11 cellular contexts compared by ENCODE assay signal in the genomic region with DNA sequence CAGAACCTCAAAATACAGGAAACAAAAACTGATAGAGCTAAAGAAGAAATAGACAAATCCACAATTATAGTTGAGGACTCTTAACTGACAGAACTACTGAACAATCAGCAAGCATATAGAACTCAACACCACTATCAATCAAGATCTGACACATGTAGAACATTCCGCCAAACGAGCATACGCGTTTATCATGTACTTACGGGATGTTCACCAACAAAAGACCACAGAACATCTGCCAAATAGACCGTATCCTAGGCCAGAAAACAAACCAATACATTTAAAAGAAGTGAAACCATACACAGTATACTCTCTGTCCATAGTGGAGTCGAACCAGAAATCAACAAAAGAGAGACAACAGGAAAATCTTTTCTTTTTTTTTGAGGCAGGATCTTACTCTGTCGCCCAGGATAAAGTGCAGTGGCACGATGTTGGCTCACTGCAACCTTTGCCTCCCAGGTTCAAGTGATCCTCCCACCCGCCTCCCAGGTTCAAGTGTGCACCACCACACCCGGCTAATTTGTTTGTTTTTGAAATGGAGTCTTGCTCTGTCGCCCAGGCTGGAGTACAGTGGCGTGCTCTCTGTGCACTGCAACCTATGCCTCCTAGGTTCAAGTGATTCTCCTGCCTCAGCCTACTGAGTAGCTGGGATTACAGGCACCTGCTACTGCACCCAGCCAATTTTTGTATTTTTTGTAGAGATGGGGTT. TPM values are rescaled to one million over a fixed set of nuclear protein-coding genes. Genes with fewer than 3 reads are reported as not detected.
A peak's percentile ranks its signal among the peaks of the same experiment; 100 is the strongest.
DNase-seq lines count a peak whose midpoint lies in the region; ATAC-seq and TF ChIP-seq lines count a peak whose summit lies in the region.
"Had no signal": no experiment of that assay in that cellular context is flagged by ENCODE, and none has a peak within 500 bp of the region (broad histone marks: within the 10 kb centered on the region; RNA-seq: fewer than 3 reads in every experiment).

No MANE protein-coding gene starts in this region.

- peaks cover 38% of the 10 kb centered on the region for H3K36me3 ChIP-seq in PC-9 (ENCODE audit: low read depth)

- TF ChIP-seq CTCF in PC-9 (conservative IDR thresholded peaks at IDR 0.05), result no peak

- peaks cover 95% of the 10 kb centered on the region for H3K79me2 ChIP-seq in PC-9 (ENCODE audit: low read depth)

- CTCF ChIA-PET in PC-9 (lab: Charles Lee), result no interaction called here

- peaks cover 13% of the 10 kb centered on the region; the same call in 1 of the 2 replicates for H3F3A ChIP-seq in PC-9 (ENCODE audit: insufficient read depth, low read depth)

- DNase-seq in NOMO-1 treated with DMSO at 0.1 percent for 48 hours (lab: John Stamatoyannopoulos, UW; ENCODE audit: unreplicated experiment) (peak; percentile 67), NOMO-1 treated with dmso at 0.1 percent for 144 hours (lab: John Stamatoyannopoulos, UW; ENCODE audit: unreplicated experiment) (no peak), PC-9 (no peak), pulmonary artery endothelial cell (ENCODE audit: low read depth, low spot score) (peak; percentile 36), posterior vena cava (ENCODE audit: low spot score) (no peak), G401 (ENCODE audit: low spot score) (no peak), NCI-H345 treated with DMSO at 0.1 percent for 48 hours (lab: John Stamatoyannopoulos, UW; ENCODE audit: unreplicated experiment) (no peak)
- DNase-seq: activated T-cell treated with anti-CD3 and anti-CD28 coated beads, Interleukin-2, amount 50 U/mL, for 48 hours; hippocampal formation; NCI-H2107 had no signal

- no peaks in the 10 kb centered on the region for H3K9me2 ChIP-seq in PC-9 (ENCODE audit: insufficient read depth)

- H3K4me2 ChIP-seq in PC-9, result no peak overlapping the region; the same call in 1 of the 2 replicates

- POLR2A ChIA-PET in PC-9 (lab: Charles Lee; ENCODE audit: unreplicated experiment), result no interaction called here

- intact Hi-C loops in PC-9 (cut with micrococcal nuclease; ENCODE audit: unreplicated experiment), result no loop called here
- intact Hi-C loops in posterior vena cava (cut with DNase I), result loop anchor here in 1 of 2 donors (10.0 kb wide), 1 partner anchor 54 kb away; no protein-coding TSS in a partner anchor

- H3K27ac ChIP-seq in PC-9, result peak overlapping the region; percentile 49; the same call in 1 of the 2 replicates

- H2AFZ ChIP-seq in PC-9, result no peak overlapping the region

- H3K4me1 ChIP-seq in PC-9 (replicated peaks; ENCODE audit: insufficient read depth), result peaks cover 34% of the 10 kb centered on the region

- peak; percentile 50 for ATAC-seq in HG02642 (IDR thresholded peaks at IDR 0.05; ENCODE audit: poor library complexity, unreplicated experiment)

- in situ Hi-C loops in G401 (cut with HindIII; ENCODE audit: low sequenced_read_pairs), result no loop called here

- no TSS peak for BruUV-seq in PC-9 (replicated peaks; lab: Mats Ljungman, UMichigan)

- H3K9me3 ChIP-seq in PC-9 (ENCODE audit: insufficient read depth, low read depth), result no peaks in the 10 kb centered on the region

- peaks cover 16% of the 10 kb centered on the region for H4K20me1 ChIP-seq in PC-9 (ENCODE audit: insufficient read depth)

- no peaks in the 10 kb centered on the region for H3K27me3 ChIP-seq in PC-9 (ENCODE audit: insufficient read depth, low read depth)

- no peak overlapping the region for H3K4me3 ChIP-seq in PC-9

RNA-seq across cellular contexts. Expression of a gene that starts 5.1 kb away (rescaled TPM):
- total RNA-seq in PC-9 (2021) (50.8 and 51.7 TPM in 2 replicates), pulmonary artery endothelial cell (20.4 and 31.0 TPM in 2 replicates), posterior vena cava (10 to 100 TPM; 59.8 to 65.8 TPM)
- 17.7 and 18.2 TPM in 2 replicates for total RNA-seq in G401 (2014; rRNA removed; shearing (Covaris generic))

Comparison
In these comparisons a context has a peak if more than half of its experiments do, and no peak if none do; other contexts are left out.
1. DNase-seq: peak in NOMO-1 treated with DMSO at 0.1 percent for 48 hours (single experiment) and pulmonary artery endothelial cell (single experiment); none in NOMO-1 treated with dmso at 0.1 percent for 144 hours (single experiment), PC-9 (0 of 2), posterior vena cava (single experiment), G401 (single experiment) and NCI-H345 treated with DMSO at 0.1 percent for 48 hours (single experiment).